In genomic region chr5:1294839-1295649, GRCh38 we compare ENCODE assay signal across 8 cellular contexts. TPM values are rescaled to one million over a fixed set of nuclear protein-coding genes. Genes with fewer than 3 reads are reported as not detected.
DNase-seq lines count a peak whose midpoint lies in the region; ATAC-seq and TF ChIP-seq lines count a peak whose summit lies in the region.

TSS of gene TERT (minus strand) at chr5:1295068. CDS start at chr5:1294989, 79 bp downstream.

- peak within 1 kb of the TSS; percentile 95 for H3K4me2 ChIP-seq in neuronal stem cell (ENCODE audit: insufficient read depth, low read length, poor library complexity, severe bottlenecking)

- H3K36me3 ChIP-seq in HAP-1 (replicated peaks) (peaks cover 5% of the 10 kb centered on the region; the same call in 1 of the 2 replicates), neuronal stem cell (replicated peaks in 1 of 2; ENCODE audit: control insufficient read depth in 2 of 2, insufficient read depth in 2 of 2, low read length in 2 of 2) (no peaks in the 10 kb centered on the region)

- H3K4me1 ChIP-seq in HAP-1 (peaks cover 5% of the 10 kb centered on the region), neuronal stem cell (ENCODE audit: control insufficient read depth in 2 of 2, insufficient read depth in 1 of 2, low read depth in 1 of 2, low read length in 2 of 2) (peaks cover 0 to 7% of the 10 kb centered on the region in 2 donors)

- H4K8ac ChIP-seq in neuronal stem cell (ENCODE audit: low read depth, low read length) = peak within 1 kb of the TSS; percentile 17

- H3K4me3 ChIP-seq in HAP-1 (peak within 1 kb of the TSS; percentile 32), neuronal stem cell (ENCODE audit: low read length in 2 of 2) (peak within 1 kb of the TSS; percentile 42 to 88)

- peak within 1 kb of the TSS; percentile 90 for H3K9ac ChIP-seq in neuronal stem cell (ENCODE audit: low read depth, low read length, poor library complexity)

- peak within 1 kb of the TSS; percentile 88 for H2AK5ac ChIP-seq in neuronal stem cell (ENCODE audit: low read depth, low read length)

- peak within 1 kb of the TSS; percentile 85 for H2AFZ ChIP-seq in neuronal stem cell (ENCODE audit: low read length)

- no CpG with 5 or more reads among the region's 102 CpGs for WGBS in neuronal stem cell (ENCODE audit: extremely low coverage in 2 of 2, insufficient read length in 2 of 2, insufficient replicate concordance in 1 of 2), 2 donors

- no peak within 1 kb of the TSS for H3K27ac ChIP-seq in neuronal stem cell (replicated peaks; ENCODE audit: low read length)

- no peak within 1 kb of the TSS for H3K4ac ChIP-seq in neuronal stem cell (ENCODE audit: low read length)

- no peak within 1 kb of the TSS for H2BK120ac ChIP-seq in neuronal stem cell (ENCODE audit: low read depth, low read length)

- H2BK15ac ChIP-seq in neuronal stem cell (ENCODE audit: low read length) = peak within 1 kb of the TSS; percentile 67

- peak within 1 kb of the TSS; percentile 92 for H3K18ac ChIP-seq in neuronal stem cell (ENCODE audit: low read length)

- H3K9me3 ChIP-seq in HAP-1 (no peaks in the 10 kb centered on the region), neuronal stem cell (replicated peaks in 1 of 2; ENCODE audit: control insufficient read depth in 2 of 2, insufficient read depth in 1 of 2, low read depth in 1 of 2, low read length in 2 of 2) (no peaks in the 10 kb centered on the region)

- in situ Hi-C loops in HAP-1 (cut with MboI; ENCODE audit: low sequenced_read_pairs) = no loop called here

- no peak for TF ChIP-seq CTCF in omental fat pad (IDR thresholded peaks at IDR 0.05)

- H3K27me3 ChIP-seq in HAP-1 (ENCODE audit: low read depth) (no peaks in the 10 kb centered on the region), neuronal stem cell (ENCODE audit: control insufficient read depth in 3 of 3, insufficient read depth in 3 of 3, low read depth in 1 of 3, low read length in 3 of 3) (peaks cover 3 to 73% (median 9%) of the 10 kb centered on the region in 3 experiments)

- DNase-seq in HAP-1 (ENCODE audit: low spot score in 2 of 2) = peak; percentile 49 to 92
- DNase-seq in T follicular helper cell (ENCODE audit: low read depth) = peak; percentile 67
- DNase-seq in activated naive CD4-positive, alpha-beta T cell treated with anti-CD3 and anti-CD28 coated beads, Interleukin-2, amount 50 U/mL, for 16 hours = peak; percentile 90
- peak; percentile 57 for DNase-seq in neuronal stem cell (ENCODE audit: low spot score)
- no peak for DNase-seq in NCI-H510A treated with DMSO at 0.1 percent for 48 hours (lab: John Stamatoyannopoulos, UW)
- DNase-seq in omental fat pad (ENCODE audit: low spot score) = no peak

- no peak for ATAC-seq in HG03460 (IDR thresholded peaks at IDR 0.05; ENCODE audit: unreplicated experiment)
- no peak for ATAC-seq in omental fat pad (ENCODE audit: low FRiP score)
- no peak for ATAC-seq in GM21390 (IDR thresholded peaks at IDR 0.05; ENCODE audit: unreplicated experiment)

- peak within 1 kb of the TSS; percentile 91 for H3K23ac ChIP-seq in neuronal stem cell (ENCODE audit: low read depth, low read length, poor library complexity)

- H3K79me1 ChIP-seq in neuronal stem cell (ENCODE audit: low read depth, low read length) = peaks cover 5% of the 10 kb centered on the region

- H2BK12ac ChIP-seq in neuronal stem cell (ENCODE audit: low read length) = no peak within 1 kb of the TSS

- H2BK5ac ChIP-seq in neuronal stem cell (ENCODE audit: low read length) = peak within 1 kb of the TSS; percentile 66

- H3K14ac ChIP-seq in neuronal stem cell (ENCODE audit: low read length) = peak within 1 kb of the TSS; percentile 38

- H4K91ac ChIP-seq in neuronal stem cell (ENCODE audit: low read depth, low read length, poor library complexity) = no peak within 1 kb of the TSS

RNA-seq across cellular contexts. Expression of gene TERT, which starts in this region (rescaled TPM):
- polyA plus RNA-seq in neuronal stem cell (2013, experiment 1 of 2) = 2.5 TPM
- polyA plus RNA-seq in neuronal stem cell (2013, experiment 2 of 2) = 2.5 TPM
- total RNA-seq in omental fat pad = not detected

Comparison
In these comparisons a context has a peak if more than half of its experiments do, and no peak if none do; other contexts are left out.
1. DNase-seq: peak in HAP-1 (2 of 2), T follicular helper cell (single experiment), activated naive CD4-positive, alpha-beta T cell treated with anti-CD3 and anti-CD28 coated beads, Interleukin-2, amount 50 U/mL, for 16 hours (single experiment) and neuronal stem cell (single experiment); none in NCI-H510A treated with DMSO at 0.1 percent for 48 hours (single experiment) and omental fat pad (single experiment).